In genomic region chr13:36718146-36718545, GRCh38 we compare ENCODE assay signal across 29 cellular contexts. TPM values are rescaled to one million over a fixed set of nuclear protein-coding genes. Genes with fewer than 3 reads are reported as not detected.
DNase-seq lines count a peak whose midpoint lies in the region; ATAC-seq, FAIRE-seq and TF ChIP-seq lines count a peak whose summit lies in the region.
"Had no signal": no experiment of that assay in that cellular context is flagged by ENCODE, and none has a peak within 500 bp of the region (broad histone marks: within the 10 kb centered on the region; RNA-seq: fewer than 3 reads in every experiment).

No MANE protein-coding gene starts in this region.

- TF ChIP-seq CTCF in endothelial cell of umbilical vein (IDR thresholded peaks at IDR 0.05; ENCODE audit: extremely low read depth in 1 of 2, insufficient read depth in 1 of 2, low read depth in 1 of 2, low read length in 2 of 2) (no peak), osteoblast (IDR thresholded peaks at IDR 0.05; ENCODE audit: extremely low read depth, low read depth, low read length) (no peak), hepatocyte (IDR thresholded peaks at IDR 0.05; ENCODE audit: poor library complexity) (no peak), pancreas (IDR thresholded peaks at IDR 0.05) (no peak)

- H3K27ac ChIP-seq in endothelial cell of umbilical vein (ENCODE audit: insufficient read depth, low read depth, low read length) (no peak overlapping the region), osteoblast (ENCODE audit: low read depth, low read length) (no peak overlapping the region), hepatocyte (no peak overlapping the region), pancreas (no peak overlapping the region)
- H3K27ac ChIP-seq: A549, brain microvascular endothelial cell, sigmoid colon, vagina, WERI-Rb-1 had no signal

- TF ChIP-seq POLR2A in endothelial cell of umbilical vein (IDR thresholded peaks at IDR 0.05; ENCODE audit: low read depth, low read length) = no peak
- TF ChIP-seq POLR2A in GM18505 (IDR thresholded peaks at IDR 0.05; ENCODE audit: borderline replicate concordance, extremely low read depth, insufficient read depth, insufficient read length) = no peak

- FAIRE-seq in endothelial cell of umbilical vein (lab: Jason Lieb, UNC) (no peak), pancreas (lab: Jason Lieb, UNC) (no peak)
- FAIRE-seq: A549, frontal cortex, H1 had no signal

- peak; percentile 48 for DNase-seq in COLO829 (ENCODE audit: low spot score)
- DNase-seq in RKO (ENCODE audit: low spot score) = peak; percentile 25
- no peak for DNase-seq in endothelial cell of umbilical vein (ENCODE audit: low read depth, low spot score)
- peak; percentile 46 for DNase-seq in osteoblast (ENCODE audit: insufficient read length, low spot score, missing footprints)
- no peak for DNase-seq in hepatocyte (ENCODE audit: low spot score)
- no peak for DNase-seq in pancreas
- DNase-seq: activated CD4-positive, alpha-beta T cell treated with anti-CD3 and anti-CD28 coated beads for 48 hours; activated naive CD8-positive, alpha-beta T cell treated with anti-CD3 and anti-CD28 coated beads, Interleukin-2, amount 50 U/mL, for 24 hours; activated T-cell treated with anti-CD3 and anti-CD28 coated beads, Interleukin-2, amount 50 U/mL, for 4 hours; BE2C; brain microvascular endothelial cell; DMS153; effector CD4-positive, alpha-beta T cell; erythroblast; NCI-H1417; NCI-H446; NCI-H82; sigmoid colon; stimulated activated naive CD8-positive, alpha-beta T cell treated with anti-CD3 and anti-CD28 coated beads, Interleukin-15, Interleukin-2, amounts not matched to agents 100 U/mL and 50 U/mL, for 24 hours; T-helper 17 cell; WERI-Rb-1 had no signal

- H3K36me3 ChIP-seq in endothelial cell of umbilical vein (ENCODE audit: control insufficient read depth in 2 of 2, extremely low read depth in 1 of 2, insufficient read depth in 2 of 2, low read length in 2 of 2) (no peaks in the 10 kb centered on the region), osteoblast (ENCODE audit: insufficient read depth, low read length) (no peaks in the 10 kb centered on the region), hepatocyte (replicated peaks; ENCODE audit: insufficient read depth, low read depth) (no peaks in the 10 kb centered on the region), pancreas (no peaks in the 10 kb centered on the region)
- H3K36me3 ChIP-seq: BE2C, brain microvascular endothelial cell, sigmoid colon, vagina, WERI-Rb-1 had no signal

- BruUV-seq in endothelial cell of umbilical vein (replicated peaks; lab: Mats Ljungman, UMichigan) = no TSS peak

- no peak for ATAC-seq in HG03196 (IDR thresholded peaks at IDR 0.05; ENCODE audit: unreplicated experiment)
- no peak for ATAC-seq in GM18505 (IDR thresholded peaks at IDR 0.05; ENCODE audit: unreplicated experiment)
- ATAC-seq in pancreas = no peak
- ATAC-seq: A549; activated naive CD8-positive, alpha-beta T cell treated with anti-CD3 and anti-CD28 coated beads, Interleukin-2, amount 50 U/mL, for 24 hours; activated T-cell treated with anti-CD3 and anti-CD28 coated beads, Interleukin-2, amount 50 U/mL, for 4 hours; stimulated activated naive CD8-positive, alpha-beta T cell treated with anti-CD3 and anti-CD28 coated beads, Interleukin-15, Interleukin-2, amounts not matched to agents 100 U/mL and 50 U/mL, for 24 hours; T-helper 17 cell had no signal

- WGBS in hepatocyte (ENCODE audit: low lambda C conversion rate, missing lambda C conversion rate) = 83% methylated on average over 2 of the region's 2 CpGs
- 73 to 81% methylated on average over 2 of the region's 2 CpGs for WGBS in pancreas, 2 donors

- H3K9me2 ChIP-seq in hepatocyte (replicated peaks; ENCODE audit: insufficient read depth) = no peaks in the 10 kb centered on the region

- no peaks in the 10 kb centered on the region for H3K9me1 ChIP-seq in endothelial cell of umbilical vein (replicated peaks; ENCODE audit: control insufficient read depth, extremely low read depth, insufficient read depth, low read length)

- no peak overlapping the region for H3K9ac ChIP-seq in endothelial cell of umbilical vein (replicated peaks; ENCODE audit: extremely low read depth, insufficient read depth, low read length)

- H2AFZ ChIP-seq in endothelial cell of umbilical vein (ENCODE audit: low read depth, low read length) (no peak overlapping the region), osteoblast (ENCODE audit: low read length) (no peak overlapping the region), hepatocyte (no peak overlapping the region)

- dilution Hi-C loops in endothelial cell of umbilical vein (cut with MboI; ENCODE audit: extremely low pct_ligation_motif_present, low sequenced_read_pairs) = no loop called here

- intact Hi-C loops in endothelial cell of umbilical vein (cut with micrococcal nuclease) = no loop called here
- intact Hi-C loops in pancreas (cut with DNase I) = no loop called here

- H3K4me1 ChIP-seq in endothelial cell of umbilical vein (ENCODE audit: control insufficient read depth, extremely low read depth, insufficient read depth, low read length) (peaks cover 3% of the 10 kb centered on the region), osteoblast (ENCODE audit: insufficient read depth, low read length) (peaks cover 4% of the 10 kb centered on the region), hepatocyte (ENCODE audit: insufficient read depth) (peaks cover 3% of the 10 kb centered on the region), pancreas (no peaks in the 10 kb centered on the region)
- H3K4me1 ChIP-seq: A549, BE2C, sigmoid colon, vagina had no signal

- CTCF ChIA-PET in endothelial cell of umbilical vein (lab: Charles Lee) = interaction anchor here (0.7 to 1.6 kb wide), 2 partner anchors 18 to 264 kb away, joined by 3 to 9 read pairs; no protein-coding TSS in a partner anchor

- no peaks in the 10 kb centered on the region for H4K20me1 ChIP-seq in endothelial cell of umbilical vein (replicated peaks; ENCODE audit: control insufficient read depth, extremely low read depth, insufficient read depth, low read length)
- H4K20me1 ChIP-seq in osteoblast (ENCODE audit: insufficient read depth, low read length) = no peaks in the 10 kb centered on the region
- no peaks in the 10 kb centered on the region for H4K20me1 ChIP-seq in hepatocyte (ENCODE audit: insufficient read depth, poor library complexity, severe bottlenecking)

- POLR2A ChIA-PET in endothelial cell of umbilical vein (lab: Charles Lee) = no interaction called here

- H3K4me3 ChIP-seq in endothelial cell of umbilical vein (replicated peaks in 1 of 3; ENCODE audit: insufficient read depth in 1 of 3, low read depth in 1 of 3, low read length in 3 of 3) (no peak overlapping the region), osteoblast (ENCODE audit: insufficient read depth, low read length) (no peak overlapping the region), hepatocyte (no peak overlapping the region), pancreas (no peak overlapping the region)
- H3K4me3 ChIP-seq: A549, sigmoid colon, SK-N-MC, vagina had no signal

- H3K4me2 ChIP-seq in endothelial cell of umbilical vein (ENCODE audit: insufficient read depth, low read length) (no peak overlapping the region), osteoblast (ENCODE audit: insufficient read depth, low read length) (no peak overlapping the region), hepatocyte (no peak overlapping the region)
- H3K4me2 ChIP-seq: A549 had no signal

- H3K9me3 ChIP-seq in endothelial cell of umbilical vein (replicated peaks; ENCODE audit: control insufficient read depth, insufficient read depth, low read length) (no peaks in the 10 kb centered on the region), osteoblast (ENCODE audit: low read depth, low read length) (no peaks in the 10 kb centered on the region), hepatocyte (ENCODE audit: low read depth) (no peaks in the 10 kb centered on the region), pancreas (no peaks in the 10 kb centered on the region)
- H3K9me3 ChIP-seq: A549, BE2C, sigmoid colon, vagina had no signal

- H3K27me3 ChIP-seq in endothelial cell of umbilical vein (ENCODE audit: control insufficient read depth in 2 of 2, insufficient read depth in 2 of 2, low read length in 2 of 2) = peaks cover 7 to 12% of the 10 kb centered on the region in 2 experiments
- H3K27me3 ChIP-seq in osteoblast (ENCODE audit: insufficient read depth, low read length) = no peaks in the 10 kb centered on the region
- H3K27me3 ChIP-seq in hepatocyte = no peaks in the 10 kb centered on the region
- H3K27me3 ChIP-seq in pancreas = no peaks in the 10 kb centered on the region
- H3K27me3 ChIP-seq: brain microvascular endothelial cell, sigmoid colon, vagina had no signal

- H3K79me2 ChIP-seq in endothelial cell of umbilical vein (ENCODE audit: control insufficient read depth, insufficient read depth, low read length) (no peaks in the 10 kb centered on the region), osteoblast (ENCODE audit: insufficient read depth, low read length) (no peaks in the 10 kb centered on the region), hepatocyte (no peaks in the 10 kb centered on the region)

TF ChIP-seq in endothelial cell of umbilical vein, 7 proteins besides CTCF, POLR2A, EP300 and RAD21:
- peak; percentile 34 for TF ChIP-seq FOS (IDR thresholded peaks at IDR 0.05; ENCODE audit: borderline replicate concordance, insufficient read depth, low read length)
- no peak for TF ChIP-seq EZH2 (IDR thresholded peaks at IDR 0.05; ENCODE audit: borderline replicate concordance, low read depth, low read length, severe bottlenecking)

RNA-seq across cellular contexts. Expression of gene SERTM1, which starts 44.3 kb away (rescaled TPM):
- total RNA-seq in endothelial cell of umbilical vein = not detected in 2 replicates
- polyA plus RNA-seq in endothelial cell of umbilical vein = 0.06 TPM in 1 of 2 replicates, not detected in the other
- polyA plus RNA-seq in endothelial cell of umbilical vein (2011; cell fraction: cytosol; rRNA removed) = 0.03 TPM in 1 of 2 replicates, not detected in the other
- not detected in 2 replicates for polyA plus RNA-seq in endothelial cell of umbilical vein (2011; cell fraction: nucleus; rRNA removed)
- polyA plus RNA-seq in endothelial cell of umbilical vein (2012) = 0.14 and 0.16 TPM in 2 replicates
- not detected in 2 replicates for polyA minus RNA-seq in endothelial cell of umbilical vein
- not detected for polyA minus RNA-seq in endothelial cell of umbilical vein (2011; cell fraction: cytosol; rRNA and poly(A)+ RNA removed)
- polyA minus RNA-seq in endothelial cell of umbilical vein (2011; cell fraction: nucleus; rRNA and poly(A)+ RNA removed) = not detected in 2 replicates
- total RNA-seq in osteoblast = not detected in 2 replicates
- 0.56 TPM in 1 of 2 replicates, not detected in the other for total RNA-seq in hepatocyte
- 0.57 and 0.70 TPM in 2 replicates for polyA plus RNA-seq in hepatocyte
- under 1 TPM in 4 of 6 donors, not detected in 2; 0.04 to 0.43 (median 0.20) TPM for total RNA-seq in pancreas
- polyA plus RNA-seq in pancreas = 1 to 10 TPM in 1 of 2 donors, under 1 TPM in 1; 0.23 to 1.1 TPM
- total RNA-seq: activated T-cell treated with anti-CD3 and anti-CD28 coated beads, Interleukin-2, amount 50 U/mL, for 4 hours; G401; T-helper 17 cell had no signal
- polyA plus RNA-seq: A549 had no signal

Comparison
In these comparisons a context has a peak if more than half of its experiments do, and no peak if none do; other contexts are left out.
1. DNase-seq: peak in COLO829 (single experiment), RKO (single experiment) and osteoblast (single experiment); none in endothelial cell of umbilical vein (single experiment), hepatocyte (single experiment) and pancreas (0 of 6).